ENCODE assay signal across 8 cellular contexts in genomic region chr14:101961011-101961721, GRCh38. TPM values are rescaled to one million over a fixed set of nuclear protein-coding genes. Genes with fewer than 3 reads are reported as not detected.
DNase-seq lines count a peak whose midpoint lies in the region; ATAC-seq and TF ChIP-seq lines count a peak whose summit lies in the region.

No MANE protein-coding gene starts in this region.

- peak; percentile 100 for TF ChIP-seq CTCF in GM12864 (IDR thresholded peaks at IDR 0.05; ENCODE audit: low read depth, low read length, missing control alignments)
- peak; percentile 54 to 89 (median 74) for TF ChIP-seq CTCF in prostate gland (IDR thresholded peaks at IDR 0.05)

- peak; percentile 35 for DNase-seq in GM12864 (ENCODE audit: low read depth)
- DNase-seq in NCI-H146 treated with DMSO at 0.1 percent for 48 hours (lab: John Stamatoyannopoulos, UW; ENCODE audit: unreplicated experiment): peak; percentile 42
- peak; percentile 62 for DNase-seq in T follicular helper cell (ENCODE audit: low read depth)
- peak; percentile 50 for DNase-seq in activated naive CD8-positive, alpha-beta T cell treated with anti-CD3 and anti-CD28 coated beads, Interleukin-2, amount 50 U/mL, for 16 hours (ENCODE audit: low read depth, low spot score)
- peak; percentile 88 for DNase-seq in cardiac septum (ENCODE audit: low spot score)
- DNase-seq in prostate gland (ENCODE audit: low spot score): peak; percentile 69
- peak; percentile 85 to 92 for DNase-seq in aorta
- DNase-seq in mesenteric fat pad (ENCODE audit: low spot score): no peak

- H3K4me3 ChIP-seq in GM12864 (ENCODE audit: low read depth, low read length): no peak overlapping the region
- H3K4me3 ChIP-seq in prostate gland: no peak overlapping the region
- no peak overlapping the region for H3K4me3 ChIP-seq in aorta (ENCODE audit: low read length in 2 of 2)

- H3K36me3 ChIP-seq in prostate gland (no peaks in the 10 kb centered on the region), aorta (ENCODE audit: control insufficient read depth in 1 of 2, insufficient read depth in 2 of 2, low read length in 1 of 2) (no peaks in the 10 kb centered on the region)

- peak; percentile 56 for ATAC-seq in aorta (ENCODE audit: low FRiP score)

- H3K27me3 ChIP-seq in prostate gland (replicated peaks; ENCODE audit: insufficient read depth) (no peaks in the 10 kb centered on the region), aorta (ENCODE audit: control insufficient read depth in 1 of 2, insufficient read depth in 2 of 2, low read length in 1 of 2) (no peaks in the 10 kb centered on the region)

- H3K4me1 ChIP-seq in prostate gland (replicated peaks) (no peaks in the 10 kb centered on the region), aorta (ENCODE audit: control insufficient read depth in 1 of 2, insufficient read depth in 2 of 2, low read length in 2 of 2) (no peaks in the 10 kb centered on the region)

- intact Hi-C loops in cardiac septum (cut with DNase I) (loop anchor here (5.0 kb wide), 2 partner anchors 126 to 199 kb away; partner anchors contain the start of genes HSP90AA1 and PPP2R5C), prostate gland (cut with DNase I) (loop anchor here (5.0 to 10.0 kb wide), 2 partner anchors 126 to 354 kb away; partner anchors contain the start of genes HSP90AA1 and ZNF839), aorta (cut with DNase I) (loop anchor here (5.0 to 10.0 kb wide), 2 partner anchors 126 to 354 kb away; partner anchors contain the start of genes HSP90AA1 (in 1 of the 2) and ZNF839 (in 1 of the 2))

- TF ChIP-seq POLR2A in prostate gland (IDR thresholded peaks at IDR 0.05): no peak

- H3K9me3 ChIP-seq in prostate gland (no peaks in the 10 kb centered on the region), aorta (ENCODE audit: control insufficient read depth, low read length) (no peaks in the 10 kb centered on the region)

- 37% methylated on average over 19 of the region's 19 CpGs for WGBS in prostate gland
- 32 to 34% methylated on average over 19 of the region's 19 CpGs for WGBS in aorta, 2 donors

- H3K27ac ChIP-seq in prostate gland (no peak overlapping the region), aorta (ENCODE audit: low read depth in 1 of 2, low read length in 2 of 2) (no peak overlapping the region)

RNA-seq across cellular contexts. Expression of gene DYNC1H1, which starts 3.2 kb away (rescaled TPM):
- total RNA-seq in cardiac septum: 575 TPM
- 100 to 1,000 TPM; 366 to 616 TPM for total RNA-seq in prostate gland
- 100 to 1,000 TPM; 451 to 481 TPM for total RNA-seq in aorta
- polyA plus RNA-seq in aorta: 100 to 1,000 TPM in 1 of 2 donors, 10 to 100 TPM in 1; 26.5 to 151 TPM
- 473 TPM for total RNA-seq in mesenteric fat pad
